Comparison of ENCODE assay signal across 14 cellular contexts in genomic region chr17:28735242-28735722, GRCh38. TPM values are rescaled to one million over a fixed set of nuclear protein-coding genes. Genes with fewer than 3 reads are reported as not detected.
A peak's percentile ranks its signal among the peaks of the same experiment; 100 is the strongest.
DNase-seq lines count a peak whose midpoint lies in the region; ATAC-seq and TF ChIP-seq lines count a peak whose summit lies in the region.
"Had no signal": no experiment of that assay in that cellular context is flagged by ENCODE, and none has a peak within 500 bp of the region (broad histone marks: within the 10 kb centered on the region; RNA-seq: fewer than 3 reads in every experiment).

No MANE protein-coding gene starts in this region.

- no peak overlapping the region for H3K4me2 ChIP-seq in OCI-LY1 (ENCODE audit: low read length)

- TF ChIP-seq CTCF in OCI-LY1 (IDR thresholded peaks at IDR 0.05; ENCODE audit: low read length) (no peak), brain microvascular endothelial cell (IDR thresholded peaks at IDR 0.05; ENCODE audit: low read depth, low read length, missing control alignments) (no peak), psoas muscle (IDR thresholded peaks at IDR 0.05) (no peak)

- peaks cover 33% of the 10 kb centered on the region for H3K36me3 ChIP-seq in OCI-LY1 (ENCODE audit: insufficient read depth, low read length)
- H3K36me3 ChIP-seq in brain microvascular endothelial cell (replicated peaks) = no peaks in the 10 kb centered on the region
- H3K36me3 ChIP-seq in psoas muscle (ENCODE audit: insufficient read depth in 1 of 2, low read depth in 1 of 2) = no peaks in the 10 kb centered on the region

- H2AFZ ChIP-seq in OCI-LY1 (ENCODE audit: low read length) = no peak overlapping the region

- no peaks in the 10 kb centered on the region for H3K9me2 ChIP-seq in OCI-LY1 (ENCODE audit: low read depth, low read length)

- no peaks in the 10 kb centered on the region for H3F3A ChIP-seq in OCI-LY1 (ENCODE audit: insufficient read depth, low read length)

- in situ Hi-C loops in brain microvascular endothelial cell (cut with HindIII; ENCODE audit: low pct_ligation_motif_present, low sequenced_read_pairs) = no loop called here

- H3K27ac ChIP-seq in OCI-LY1 (ENCODE audit: low read depth, low read length, poor library complexity, severe bottlenecking) (peak overlapping the region; percentile 50), brain microvascular endothelial cell (no peak overlapping the region), psoas muscle (no peak overlapping the region)
- H3K27ac ChIP-seq: C4-2B had no signal

- H4K20me1 ChIP-seq in OCI-LY1 (ENCODE audit: insufficient read depth, low read length) = no peaks in the 10 kb centered on the region

- ATAC-seq in psoas muscle (peak; percentile 75 to 93 (median 90)), HG03108 (IDR thresholded peaks at IDR 0.05; ENCODE audit: unreplicated experiment) (no peak)

- WGBS in psoas muscle, 3 donors = 40 to 60% (median 46%) methylated on average over 5 of the region's 5 CpGs

- DNase-seq in EH (ENCODE audit: low read depth) (peak; percentile 43), brain microvascular endothelial cell (peak; percentile 26), psoas muscle (no peak), posterior vena cava (ENCODE audit: low spot score) (no peak), NCI-H2081 treated with DMSO at 0.1 percent for 48 hours (lab: John Stamatoyannopoulos, UW) (no peak)
- DNase-seq: cerebellar nuclear complex, NCI-H1930, NCI-H69, nephron progenitor cell, T-helper 2 cell had no signal

- no peak overlapping the region for H3K9ac ChIP-seq in OCI-LY1 (ENCODE audit: low read length)

- intact Hi-C loops in psoas muscle (cut with DNase I) (no loop called here), posterior vena cava (cut with DNase I) (no loop called here)

- H3K4me3 ChIP-seq in OCI-LY1 (ENCODE audit: low read depth, low read length, poor library complexity, severe bottlenecking) (no peak overlapping the region), brain microvascular endothelial cell (ENCODE audit: low read depth, low read length) (no peak overlapping the region), psoas muscle (no peak overlapping the region)
- H3K4me3 ChIP-seq: lung had no signal

- no peaks in the 10 kb centered on the region for H3K79me2 ChIP-seq in OCI-LY1 (ENCODE audit: insufficient read depth, low read length)

- H3K27me3 ChIP-seq in OCI-LY1 (ENCODE audit: insufficient read depth, low read length) (no peaks in the 10 kb centered on the region), brain microvascular endothelial cell (replicated peaks) (no peaks in the 10 kb centered on the region), psoas muscle (ENCODE audit: insufficient read depth in 3 of 3, low read length in 2 of 3) (no peaks in the 10 kb centered on the region)

- H3K4me1 ChIP-seq in OCI-LY1 (ENCODE audit: insufficient read depth, low read length, severe bottlenecking) = peaks cover 27% of the 10 kb centered on the region
- no peaks in the 10 kb centered on the region for H3K4me1 ChIP-seq in psoas muscle

- peaks cover 4% of the 10 kb centered on the region for H3K9me3 ChIP-seq in OCI-LY1 (ENCODE audit: low read length)
- H3K9me3 ChIP-seq in psoas muscle = no peaks in the 10 kb centered on the region

RNA-seq across cellular contexts. Expression of gene NEK8, which starts 6.7 kb away (rescaled TPM):
- 1 to 10 TPM in 2 of 4 donors, under 1 TPM in 2; 0.60 to 1.5 (median 0.92) TPM for total RNA-seq in psoas muscle
- polyA plus RNA-seq in psoas muscle = 1 to 10 TPM in 1 of 3 donors, under 1 TPM in 2; 0.21 to 1.1 (median 0.80) TPM
- 1 to 10 TPM; 2.3 TPM for total RNA-seq in posterior vena cava

RNA-seq across cellular contexts. Expression of gene TRAF4, which starts 8.5 kb away (rescaled TPM):
- total RNA-seq in psoas muscle (1 to 10 TPM; 1.4 to 6.7 (median 2.3) TPM), posterior vena cava (10 to 100 TPM; 10.2 to 10.8 TPM)
- polyA plus RNA-seq in psoas muscle = 1 to 10 TPM; 1.6 to 3.3 (median 2.1) TPM

RNA-seq across cellular contexts. Expression of gene TLCD1, which starts 9.2 kb away (rescaled TPM):
- total RNA-seq in psoas muscle (1 to 10 TPM in 1 of 4 donors, under 1 TPM in 2, not detected in 1; 0.77 to 1.9 (median 0.88) TPM), posterior vena cava (1 to 10 TPM; 2.2 to 3.1 TPM)
- 1 to 10 TPM in 2 of 3 donors, under 1 TPM in 1; 0.68 to 2.4 (median 1.3) TPM for polyA plus RNA-seq in psoas muscle

RNA-seq across cellular contexts. Expression of gene RPL23A, which starts 15.5 kb away (rescaled TPM):
- total RNA-seq in psoas muscle (1,000 to 10,000 TPM in 2 of 4 donors, 100 to 1,000 TPM in 2; 978 to 1,214 (median 1,068) TPM), posterior vena cava (100 to 1,000 TPM; 981 to 999 TPM)
- polyA plus RNA-seq in psoas muscle = 1,000 to 10,000 TPM in 2 of 3 donors, 100 to 1,000 TPM in 1; 883 to 1,789 (median 1,153) TPM

RNA-seq across cellular contexts. Expression of gene RAB34, which starts 17.6 kb away (rescaled TPM):
- total RNA-seq in psoas muscle (10 to 100 TPM in 1 of 4 donors, 1 to 10 TPM in 3; 7.8 to 12.2 (median 9.1) TPM), posterior vena cava (10 to 100 TPM; 75.0 to 90.2 TPM)
- polyA plus RNA-seq in psoas muscle = 10 to 100 TPM in 2 of 3 donors, 1 to 10 TPM in 1; 9.1 to 21.0 (median 10.6) TPM

Comparison
In these comparisons a context has a peak if more than half of its experiments do, and no peak if none do; other contexts are left out.
1. DNase-seq: peak in EH (single experiment) and brain microvascular endothelial cell (single experiment); none in psoas muscle (0 of 2), posterior vena cava (single experiment) and NCI-H2081 treated with DMSO at 0.1 percent for 48 hours (single experiment).